In the genomic region with DNA sequence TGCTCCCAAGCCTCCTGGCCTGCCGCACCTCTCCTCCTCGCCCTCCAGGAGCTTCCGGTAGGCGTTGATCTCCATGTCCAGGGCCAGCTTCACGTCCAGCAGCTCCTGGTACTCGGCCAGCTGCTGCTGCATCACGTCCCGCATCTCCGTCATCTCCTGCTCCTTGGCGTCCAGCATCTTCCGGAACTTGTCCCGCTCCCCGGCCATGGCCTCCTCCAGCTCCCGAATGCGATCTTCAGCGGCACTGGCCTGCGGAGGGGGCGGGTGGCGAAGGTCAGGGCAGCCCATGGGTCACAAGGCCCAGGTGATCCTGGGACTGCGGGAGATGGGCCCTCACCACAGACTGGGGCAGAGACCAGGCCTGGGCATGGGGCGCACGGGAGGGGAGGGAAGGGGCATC, we compare ENCODE assay signal across 24 cellular contexts. TPM values are rescaled to one million over a fixed set of nuclear protein-coding genes. Genes with fewer than 3 reads are reported as not detected.
"Had no signal": no experiment of that assay in that cellular context is flagged by ENCODE, and none has a peak within 500 bp of the region (broad histone marks: within the 10 kb centered on the region; RNA-seq: fewer than 3 reads in every experiment).

No MANE protein-coding gene starts in this region.

- FAIRE-seq: astrocyte, bronchial epithelial cell had no signal

- H3K27me3 ChIP-seq: adrenal gland, esophagus muscularis mucosa, gastroesophageal sphincter, heart right ventricle, upper lobe of left lung had no signal

- H3K4me3 Mint-ChIP-seq: activated CD4-positive, alpha-beta T cell treated with anti-CD3 and anti-CD28 coated beads for 36 hours; activated CD8-positive, alpha-beta T cell treated with anti-CD3 and anti-CD28 coated beads, Interleukin-2, amount 10 ng/mL, durations not matched to agents 7 days and 5 days; activated T-cell treated with anti-CD3 and anti-CD28 coated beads, Interleukin-2, amount 50 U/mL, for 4 hours; immature natural killer cell; memory B cell; T-cell; WTC11 had no signal

- H3K4me1 Mint-ChIP-seq: activated CD4-positive, alpha-beta T cell treated with anti-CD3 and anti-CD28 coated beads for 36 hours; immature natural killer cell; memory B cell; T-cell had no signal

- H3K4me1 ChIP-seq: adrenal gland, esophagus muscularis mucosa, gastroesophageal sphincter, left ventricle myocardium inferior, upper lobe of left lung had no signal

- H3K27me3 Mint-ChIP-seq: activated CD4-positive, alpha-beta T cell treated with anti-CD3 and anti-CD28 coated beads for 36 hours; memory B cell; T-cell had no signal

- H3K27ac Mint-ChIP-seq: activated CD4-positive, alpha-beta T cell treated with anti-CD3 and anti-CD28 coated beads for 36 hours; activated CD8-positive, alpha-beta T cell treated with anti-CD3 and anti-CD28 coated beads, Interleukin-2, amount 10 ng/mL, durations not matched to agents 7 days and 5 days; memory B cell; T-cell; WTC11 had no signal

- H3K4me3 ChIP-seq: adrenal gland, esophagus muscularis mucosa, gastroesophageal sphincter, heart right ventricle, left ventricle myocardium inferior, skin epidermis, thoracic aorta, upper lobe of left lung had no signal

- H3K9me3 ChIP-seq: adrenal gland, esophagus muscularis mucosa, gastroesophageal sphincter, heart right ventricle, left ventricle myocardium inferior, thoracic aorta, upper lobe of left lung had no signal

- H3K36me3 Mint-ChIP-seq: activated naive CD4-positive, alpha-beta T cell treated with anti-CD3 and anti-CD28 coated beads, Interleukin-2, amount 50 U/mL, for 72 hours; immature natural killer cell had no signal

- H3K27ac ChIP-seq: adrenal gland, esophagus muscularis mucosa, gastroesophageal sphincter, heart right ventricle, left ventricle myocardium inferior, skin epidermis, thoracic aorta, upper lobe of left lung had no signal

- DNase-seq: activated CD4-positive, alpha-beta T cell treated with anti-CD3 and anti-CD28 coated beads for 36 hours; activated CD8-positive, alpha-beta T cell treated with anti-CD3 and anti-CD28 coated beads, Interleukin-2, amount 10 ng/mL, durations not matched to agents 7 days and 5 days; activated effector memory CD4-positive, alpha-beta T cell treated with anti-CD3 and anti-CD28 coated beads, Interleukin-2, amount 50 U/mL, for 16 hours; activated T-cell treated with anti-CD3 and anti-CD28 coated beads, Interleukin-2, amount 50 U/mL, for 4 hours; adrenal gland; cerebellar nuclear complex; cortex of kidney; effector CD4-positive, alpha-beta T cell; heart right ventricle; immature natural killer cell; kidney glomerular epithelial cell; left ventricle myocardium inferior; T-cell had no signal

- ATAC-seq: activated CD4-positive, alpha-beta T cell treated with anti-CD3 and anti-CD28 coated beads for 36 hours; activated CD8-positive, alpha-beta T cell treated with anti-CD3 and anti-CD28 coated beads, Interleukin-2, amount 10 ng/mL, durations not matched to agents 7 days and 5 days; activated naive CD4-positive, alpha-beta T cell treated with anti-CD3 and anti-CD28 coated beads, Interleukin-2, amount 50 U/mL, for 72 hours; activated T-cell treated with anti-CD3 and anti-CD28 coated beads, Interleukin-2, amount 50 U/mL, for 4 hours; gastroesophageal sphincter; heart right ventricle; T-cell; WTC11 had no signal

- H3K9me3 Mint-ChIP-seq: activated naive CD4-positive, alpha-beta T cell treated with anti-CD3 and anti-CD28 coated beads, Interleukin-2, amount 50 U/mL, for 72 hours; activated T-cell treated with anti-CD3 and anti-CD28 coated beads, Interleukin-2, amount 50 U/mL, for 4 hours; immature natural killer cell; memory B cell; T-cell; WTC11 had no signal

RNA-seq across cellular contexts. Expression of a gene that starts 41.7 kb away (rescaled TPM):
- polyA plus RNA-seq: neural cell had no signal
